ENCODE assay signal across 8 cellular contexts in the genomic region with DNA sequence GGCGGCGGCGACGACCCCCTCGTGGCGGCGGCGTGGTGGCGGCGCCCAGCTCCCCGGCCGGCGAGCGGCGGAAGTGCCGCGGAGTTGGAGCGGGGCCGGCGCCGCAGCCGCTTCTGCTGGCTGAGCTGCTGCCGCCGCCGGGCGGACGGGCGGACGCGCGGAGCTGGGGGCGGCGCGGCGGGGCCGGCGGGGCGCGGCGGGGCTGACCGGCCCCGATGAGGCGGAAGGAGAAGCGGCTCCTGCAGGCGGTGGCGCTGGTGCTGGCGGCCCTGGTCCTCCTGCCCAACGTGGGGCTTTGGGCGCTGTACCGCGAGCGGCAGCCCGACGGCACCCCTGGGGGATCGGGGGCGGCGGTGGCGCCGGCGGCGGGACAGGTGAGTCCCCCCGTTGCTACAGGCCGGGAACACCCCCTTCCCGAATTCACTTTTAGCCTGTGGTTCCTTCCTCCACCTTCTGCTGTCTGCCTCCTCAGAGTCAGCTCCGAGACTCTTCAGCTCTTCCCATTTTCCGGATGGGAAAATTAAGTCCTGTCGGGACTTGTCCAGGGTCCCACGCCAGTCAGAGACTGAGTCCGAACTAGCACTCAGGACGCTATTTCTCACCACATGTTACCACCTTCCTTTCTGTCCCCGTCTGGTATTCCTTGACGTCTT. TPM values are rescaled to one million over a fixed set of nuclear protein-coding genes. Genes with fewer than 3 reads are reported as not detected.
A peak's percentile ranks its signal among the peaks of the same experiment; 100 is the strongest.
DNase-seq lines count a peak whose midpoint lies in the region; ATAC-seq and TF ChIP-seq lines count a peak whose summit lies in the region.

A gene with protein sequence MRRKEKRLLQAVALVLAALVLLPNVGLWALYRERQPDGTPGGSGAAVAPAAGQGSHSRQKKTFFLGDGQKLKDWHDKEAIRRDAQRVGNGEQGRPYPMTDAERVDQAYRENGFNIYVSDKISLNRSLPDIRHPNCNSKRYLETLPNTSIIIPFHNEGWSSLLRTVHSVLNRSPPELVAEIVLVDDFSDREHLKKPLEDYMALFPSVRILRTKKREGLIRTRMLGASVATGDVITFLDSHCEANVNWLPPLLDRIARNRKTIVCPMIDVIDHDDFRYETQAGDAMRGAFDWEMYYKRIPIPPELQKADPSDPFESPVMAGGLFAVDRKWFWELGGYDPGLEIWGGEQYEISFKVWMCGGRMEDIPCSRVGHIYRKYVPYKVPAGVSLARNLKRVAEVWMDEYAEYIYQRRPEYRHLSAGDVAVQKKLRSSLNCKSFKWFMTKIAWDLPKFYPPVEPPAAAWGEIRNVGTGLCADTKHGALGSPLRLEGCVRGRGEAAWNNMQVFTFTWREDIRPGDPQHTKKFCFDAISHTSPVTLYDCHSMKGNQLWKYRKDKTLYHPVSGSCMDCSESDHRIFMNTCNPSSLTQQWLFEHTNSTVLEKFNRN (plus strand): TSS at position 82 of the 653 bp plus-strand sequence. CDS start 134 bp downstream, at position 216.

- intact Hi-C loops in uterus (cut with DNase I; ENCODE audit: low total_unique reads), result no loop called here

- H2BK15ac ChIP-seq in neuronal stem cell (ENCODE audit: low read length), result peak within 1 kb of the TSS; percentile 27

- peaks cover 29% of the 10 kb centered on the region for H3K4me1 ChIP-seq in CD8-positive, alpha-beta memory T cell (ENCODE audit: insufficient read depth, low read length)
- peaks cover 19% of the 10 kb centered on the region for H3K4me1 ChIP-seq in OCI-LY1 (ENCODE audit: insufficient read depth, low read length, severe bottlenecking)
- peaks cover 14 to 25% of the 10 kb centered on the region in 2 donors for H3K4me1 ChIP-seq in neuronal stem cell (ENCODE audit: control insufficient read depth in 2 of 2, insufficient read depth in 1 of 2, low read depth in 1 of 2, low read length in 2 of 2)
- peaks cover 4 to 10% of the 10 kb centered on the region in 2 donors for H3K4me1 ChIP-seq in uterus

- H3K27ac ChIP-seq in CD8-positive, alpha-beta memory T cell (ENCODE audit: low read depth, low read length), result peak within 1 kb of the TSS; percentile 76
- no peak within 1 kb of the TSS for H3K27ac ChIP-seq in OCI-LY1 (ENCODE audit: low read depth, low read length, poor library complexity, severe bottlenecking)
- no peak within 1 kb of the TSS for H3K27ac ChIP-seq in neuronal stem cell (replicated peaks; ENCODE audit: low read length)
- H3K27ac ChIP-seq in uterus, result peak within 1 kb of the TSS; percentile 35 to 67

- H3K27ac Mint-ChIP-seq in CD8-positive, alpha-beta memory T cell, result peak within 1 kb of the TSS; percentile 74 to 96 (median 92)

- H3K4ac ChIP-seq in neuronal stem cell (ENCODE audit: low read length), result no peak within 1 kb of the TSS

- peaks cover 49 to 61% (median 56%) of the 10 kb centered on the region in 3 donors for H3K4me1 Mint-ChIP-seq in CD8-positive, alpha-beta memory T cell

- no peak within 1 kb of the TSS for H2AK5ac ChIP-seq in neuronal stem cell (ENCODE audit: low read depth, low read length)

- H3F3A ChIP-seq in OCI-LY1 (ENCODE audit: insufficient read depth, low read length), result no peaks in the 10 kb centered on the region

- H3K27me3 ChIP-seq in CD8-positive, alpha-beta memory T cell (ENCODE audit: insufficient read depth, low read length, poor library complexity, severe bottlenecking), result no peaks in the 10 kb centered on the region
- H3K27me3 ChIP-seq in OCI-LY1 (ENCODE audit: insufficient read depth, low read length) (no peaks in the 10 kb centered on the region; the same call in none of the 2 replicates), neuronal stem cell (ENCODE audit: control insufficient read depth in 3 of 3, insufficient read depth in 3 of 3, low read depth in 1 of 3, low read length in 3 of 3) (peaks cover 0 to 19% (median 4%) of the 10 kb centered on the region in 3 experiments), uterus (no peaks in the 10 kb centered on the region)

- no peaks in the 10 kb centered on the region for H3K9me2 ChIP-seq in OCI-LY1 (ENCODE audit: low read depth, low read length)

- POLR2A ChIA-PET in CD8-positive, alpha-beta memory T cell (lab: Charles Lee), result interaction anchor here (0.6 to 2.2 kb wide), 12 partner anchors 8 to 256 kb away, joined by 3 to 20 read pairs (median 3); partner anchors contain the start of genes FAM114A2 and MFAP3

- H3K79me1 ChIP-seq in neuronal stem cell (ENCODE audit: low read depth, low read length), result no peaks in the 10 kb centered on the region

- H3K36me3 Mint-ChIP-seq in CD8-positive, alpha-beta memory T cell, result peaks cover 0 to 20% (median 1%) of the 10 kb centered on the region in 3 donors

- H3K18ac ChIP-seq in neuronal stem cell (ENCODE audit: low read length), result peak within 1 kb of the TSS; percentile 86

- no peaks in the 10 kb centered on the region for H3K9me3 ChIP-seq in CD8-positive, alpha-beta memory T cell (ENCODE audit: low read length)
- H3K9me3 ChIP-seq in OCI-LY1 (ENCODE audit: low read length), result no peaks in the 10 kb centered on the region
- H3K9me3 ChIP-seq in neuronal stem cell (replicated peaks in 1 of 2; ENCODE audit: control insufficient read depth in 2 of 2, insufficient read depth in 1 of 2, low read depth in 1 of 2, low read length in 2 of 2), result peaks cover 0 to 2% of the 10 kb centered on the region in 2 donors
- no peaks in the 10 kb centered on the region for H3K9me3 ChIP-seq in uterus

- H3K79me2 ChIP-seq in OCI-LY1 (ENCODE audit: insufficient read depth, low read length), result no peaks in the 10 kb centered on the region

- no peak within 1 kb of the TSS for H4K91ac ChIP-seq in neuronal stem cell (ENCODE audit: low read depth, low read length, poor library complexity)

- no peak within 1 kb of the TSS for H4K8ac ChIP-seq in neuronal stem cell (ENCODE audit: low read depth, low read length)

- H3K23ac ChIP-seq in neuronal stem cell (ENCODE audit: low read depth, low read length, poor library complexity), result peak within 1 kb of the TSS; percentile 29

- CTCF ChIA-PET in CD8-positive, alpha-beta memory T cell (lab: Charles Lee), result interaction anchor here (1.2 to 5.7 kb wide), 11 partner anchors 8 to 214 kb away, joined by 3 to 23 read pairs (median 7); partner anchors contain the start of genes FAM114A2 and MFAP3

- peak; percentile 52 to 76 (median 72) for DNase-seq in CD8-positive, alpha-beta memory T cell
- DNase-seq in activated naive CD4-positive, alpha-beta T cell treated with anti-CD3 and anti-CD28 coated beads, Interleukin-2, amount 50 U/mL, for 16 hours, result peak; percentile 72
- DNase-seq in glomerular visceral epithelial cell (ENCODE audit: extremely low spot score) (peak; percentile 80), neuronal stem cell (ENCODE audit: low spot score) (peak; percentile 54), uterus (peak; percentile 38 to 61)

- H3K9me3 Mint-ChIP-seq in CD8-positive, alpha-beta memory T cell, result no peaks in the 10 kb centered on the region

- peak within 1 kb of the TSS; percentile 49 for H2BK120ac ChIP-seq in neuronal stem cell (ENCODE audit: low read depth, low read length)

- no CpG with 5 or more reads among the region's 72 CpGs for WGBS in neuronal stem cell (ENCODE audit: extremely low coverage in 2 of 2, insufficient read length in 2 of 2, insufficient replicate concordance in 1 of 2), 2 donors

- H3K27me3 Mint-ChIP-seq in CD8-positive, alpha-beta memory T cell, result peaks cover 0 to 3% of the 10 kb centered on the region in 2 donors

- peak within 1 kb of the TSS; percentile 68 for H3K4me3 ChIP-seq in CD8-positive, alpha-beta memory T cell (ENCODE audit: low read length)
- peak within 1 kb of the TSS; percentile 95 for H3K4me3 ChIP-seq in OCI-LY1 (ENCODE audit: low read depth, low read length, poor library complexity, severe bottlenecking)
- H3K4me3 ChIP-seq in neuronal stem cell (ENCODE audit: low read length in 2 of 2), result peak within 1 kb of the TSS; percentile 75 to 87
- peak within 1 kb of the TSS; percentile 70 to 92 for H3K4me3 ChIP-seq in uterus

- peak; percentile 42 for ATAC-seq in GM18873 (IDR thresholded peaks at IDR 0.05; ENCODE audit: low FRiP score, unreplicated experiment)
- ATAC-seq in HG03064 (IDR thresholded peaks at IDR 0.05; ENCODE audit: low read depth, unreplicated experiment), result peak; percentile 71

- H2AFZ ChIP-seq in OCI-LY1 (ENCODE audit: low read length) (no peak within 1 kb of the TSS), neuronal stem cell (ENCODE audit: low read length) (peak within 1 kb of the TSS; percentile 99)

- H3K4me2 ChIP-seq in OCI-LY1 (ENCODE audit: low read length), result peak within 1 kb of the TSS; percentile 99
- peak within 1 kb of the TSS; percentile 88 for H3K4me2 ChIP-seq in neuronal stem cell (ENCODE audit: insufficient read depth, low read length, poor library complexity, severe bottlenecking)

- peak within 1 kb of the TSS; percentile 91 for H3K9ac ChIP-seq in OCI-LY1 (ENCODE audit: low read length)
- H3K9ac ChIP-seq in neuronal stem cell (ENCODE audit: low read depth, low read length, poor library complexity), result peak within 1 kb of the TSS; percentile 87

- peak; percentile 29 to 45 for TF ChIP-seq POLR2A in uterus (IDR thresholded peaks at IDR 0.05)

- H4K20me1 ChIP-seq in OCI-LY1 (ENCODE audit: insufficient read depth, low read length), result no peaks in the 10 kb centered on the region

- no peaks in the 10 kb centered on the region for H3K36me3 ChIP-seq in CD8-positive, alpha-beta memory T cell (ENCODE audit: insufficient read depth, low read length)
- no peaks in the 10 kb centered on the region for H3K36me3 ChIP-seq in OCI-LY1 (ENCODE audit: insufficient read depth, low read length)
- peaks cover 0 to 15% of the 10 kb centered on the region in 2 donors for H3K36me3 ChIP-seq in neuronal stem cell (replicated peaks in 1 of 2; ENCODE audit: control insufficient read depth in 2 of 2, insufficient read depth in 2 of 2, low read length in 2 of 2)
- no peaks in the 10 kb centered on the region for H3K36me3 ChIP-seq in uterus

- H2BK5ac ChIP-seq in neuronal stem cell (ENCODE audit: low read length), result no peak within 1 kb of the TSS

- no peak within 1 kb of the TSS for H3K14ac ChIP-seq in neuronal stem cell (ENCODE audit: low read length)

- H3K4me3 Mint-ChIP-seq in CD8-positive, alpha-beta memory T cell, result peak within 1 kb of the TSS; percentile 87 to 97 (median 94)

- H2BK12ac ChIP-seq in neuronal stem cell (ENCODE audit: low read length), result no peak within 1 kb of the TSS

- TF ChIP-seq CTCF in OCI-LY1 (IDR thresholded peaks at IDR 0.05; ENCODE audit: low read length) (no peak), uterus (IDR thresholded peaks at IDR 0.05) (peak in 1 of 4 experiments; percentile 42)

RNA-seq across cellular contexts. Expression of the gene that starts here (rescaled TPM):
- 10 to 100 TPM; 28.0 to 32.1 TPM for total RNA-seq in CD8-positive, alpha-beta memory T cell
- polyA plus RNA-seq in CD8-positive, alpha-beta memory T cell, result 27.6 TPM
- 12.7 TPM for polyA plus RNA-seq in neuronal stem cell (2013, experiment 1 of 2)
- 11.1 TPM for polyA plus RNA-seq in neuronal stem cell (2013, experiment 2 of 2)
- 10 to 100 TPM in 2 of 4 donors, 1 to 10 TPM in 2; 5.6 to 22.9 (median 14.4) TPM for total RNA-seq in uterus

Comparison
In these comparisons a context has a peak if more than half of its experiments do, and no peak if none do; other contexts are left out.
1. H3K27ac ChIP-seq: peak in CD8-positive, alpha-beta memory T cell (single experiment) and uterus (2 of 2); none in OCI-LY1 (single experiment) and neuronal stem cell (single experiment).
2. Peak in every context shown above with its lines, with median percentiles within 50 percentile points of each other: DNase-seq and H3K4me3 ChIP-seq.